ENCODE assay signal across 9 cellular contexts in the genomic region with DNA sequence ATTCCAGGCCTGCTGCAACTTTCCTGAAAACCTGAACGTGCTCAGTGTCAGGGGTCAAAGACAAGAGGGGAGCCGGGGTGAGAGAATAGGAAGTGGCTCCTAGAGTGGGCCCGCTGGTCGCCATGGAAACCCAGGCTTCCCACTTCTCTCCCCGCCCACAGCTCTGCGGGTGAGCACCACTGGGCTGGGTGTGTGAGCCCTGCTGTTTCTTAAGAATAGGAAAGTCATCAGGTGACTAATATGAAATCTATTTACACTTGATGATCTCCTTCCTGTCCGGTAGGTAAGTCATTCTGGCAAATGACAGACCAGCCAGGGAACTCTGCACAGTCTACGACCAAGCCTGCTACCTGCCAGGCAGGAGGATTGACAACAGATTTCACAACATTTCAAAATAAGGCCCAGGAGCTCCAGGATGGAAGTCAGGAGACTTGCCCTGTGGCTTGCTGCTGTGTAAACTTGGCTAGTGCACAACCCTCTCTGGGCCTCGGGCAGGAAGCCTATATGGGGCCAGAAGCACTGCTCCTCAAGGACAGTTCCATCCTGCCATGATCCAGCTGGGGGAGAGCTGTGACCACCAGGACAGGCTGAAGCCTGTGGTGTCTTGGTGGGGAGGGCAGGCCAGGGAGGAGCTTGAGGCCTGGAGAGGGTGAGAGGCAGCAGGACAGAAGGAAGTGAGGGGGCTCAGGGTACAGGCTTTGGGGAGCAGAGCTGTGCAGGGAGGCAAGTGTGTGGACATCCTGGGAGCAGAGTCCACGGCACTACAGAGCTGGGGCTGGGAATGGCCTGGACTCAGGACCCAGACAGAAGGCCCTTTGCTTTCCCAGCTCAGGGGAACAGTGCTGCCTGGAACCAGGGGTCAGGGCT.
DNase-seq lines count a peak whose midpoint lies in the region; ATAC-seq, FAIRE-seq and TF ChIP-seq lines count a peak whose summit lies in the region.
"Had no signal": no experiment of that assay in that cellular context is flagged by ENCODE, and none has a peak within 500 bp of the region (broad histone marks: within the 10 kb centered on the region; RNA-seq: fewer than 3 reads in every experiment).

No MANE protein-coding gene starts in this region.

- no peaks in the 10 kb centered on the region for H3K9me2 ChIP-seq in OCI-LY7 (ENCODE audit: insufficient read depth, low read length)

- H2AFZ ChIP-seq in OCI-LY7 (ENCODE audit: low read length) (no peak overlapping the region), K562 (ENCODE audit: low read depth, low read length) (no peak overlapping the region)

- no peak for TF ChIP-seq RAD21 in K562 (CRISPR knock-in tag; conservative IDR thresholded peaks at IDR 0.05 in 1 of 2, IDR thresholded peaks at IDR 0.05 in 1 of 2)

- CTCF ChIA-PET in AG04450 (lab: Charles Lee) (interaction anchor here (1.0 kb wide), 1 partner anchor 58 kb away, joined by 3 read pairs; no protein-coding TSS in a partner anchor), OCI-LY7 (lab: Charles Lee; ENCODE audit: unreplicated experiment) (no interaction called here), K562 (lab: Yijun Ruan, JAX; ENCODE audit: low intra/inter-chr PET ratio) (no interaction called here)

- peak overlapping the region in 1 of 2 experiments; percentile 86; a peak in 2 of 4 replicates for H3K9ac ChIP-seq in K562 (ENCODE audit: insufficient read depth in 1 of 2, low read depth in 2 of 2, low read length in 2 of 2)

- ATAC-seq in GM18870 (IDR thresholded peaks at IDR 0.05; ENCODE audit: unreplicated experiment) (peak; percentile 83), HG03064 (IDR thresholded peaks at IDR 0.05; ENCODE audit: low read depth, unreplicated experiment) (peak; percentile 64), K562 (peak; percentile 63), left colon (peak; percentile 40)

- no peak for TF ChIP-seq POLR2A in K562 (conservative IDR thresholded peaks at IDR 0.05)

- TF ChIP-seq CTCF in AG04450 (IDR thresholded peaks at IDR 0.05; ENCODE audit: low read depth, low read length) = no peak
- TF ChIP-seq CTCF in OCI-LY7 (conservative IDR thresholded peaks at IDR 0.05; ENCODE audit: low read length) = no peak
- no peak for TF ChIP-seq CTCF in K562 (IDR thresholded peaks at IDR 0.05 in 2 of 3, conservative IDR thresholded peaks at IDR 0.05 in 1 of 3; ENCODE audit: insufficient read depth in 2 of 3, low read depth in 1 of 3, low read length in 3 of 3)

- H3K79me2 ChIP-seq in OCI-LY7 (ENCODE audit: insufficient read depth, low read depth, low read length) (no peaks in the 10 kb centered on the region), K562 (ENCODE audit: control insufficient read depth, insufficient read depth, low read length) (no peaks in the 10 kb centered on the region)

- WGBS in K562 (ENCODE audit: insufficient coverage, low coverage, missing lambda C conversion rate) = 32% methylated on average over 10 of the region's 10 CpGs

- H3K9me3 ChIP-seq in AG04450 (ENCODE audit: control insufficient read depth, insufficient read depth, low read length) = no peaks in the 10 kb centered on the region
- H3K9me3 ChIP-seq in OCI-LY7 (ENCODE audit: low read length) = no peaks in the 10 kb centered on the region
- no peaks in the 10 kb centered on the region for H3K9me3 ChIP-seq in K562 (replicated peaks; ENCODE audit: control insufficient read depth, insufficient read depth, low read depth, low read length)
- H3K9me3 ChIP-seq: HAP-1 had no signal

- H3K27me3 ChIP-seq in AG04450 (ENCODE audit: control insufficient read depth, insufficient read depth, low read length) = no peaks in the 10 kb centered on the region
- H3K27me3 ChIP-seq in K562 (ENCODE audit: control insufficient read depth in 2 of 2, insufficient read depth in 2 of 2, low read length in 2 of 2) = no peaks in the 10 kb centered on the region

- peak; percentile 15 for FAIRE-seq in K562 (lab: Jason Lieb, UNC)

- H3K4me2 ChIP-seq in OCI-LY7 (ENCODE audit: low read length) (no peak overlapping the region), K562 (ENCODE audit: insufficient read depth, low read length) (peak overlapping the region; percentile 8; the same call in 1 of the 2 replicates)

- no peak overlapping the region for H3K4me3 ChIP-seq in AG04450 (ENCODE audit: low read depth, low read length)
- no peak overlapping the region for H3K4me3 ChIP-seq in OCI-LY7 (ENCODE audit: low read depth, low read length, poor library complexity, severe bottlenecking)
- no peak overlapping the region for H3K4me3 ChIP-seq in K562
- H3K4me3 ChIP-seq: HAP-1 had no signal

- DNase-seq in AG04450 (ENCODE audit: low read depth, low spot score) (peak; percentile 56), OCI-LY7 (ENCODE audit: low spot score) (peak; percentile 7), K562 (ENCODE audit: extremely low read depth in 1 of 4, low spot score in 3 of 4) (peak; percentile 53 to 75 (median 68)), left colon (peak; percentile 45 to 46), NCI-H526 (lab: John Stamatoyannopoulos, UW) (no peak)
- DNase-seq in stimulated activated CD8-positive, alpha-beta memory T cell treated with anti-CD3 and anti-CD28 coated beads, Interleukin-4, amount 100 ng/mL, for 24 hours (ENCODE audit: low read depth) = peak; percentile 67

- no peaks in the 10 kb centered on the region for H4K20me1 ChIP-seq in OCI-LY7 (ENCODE audit: insufficient read depth, low read length)
- H4K20me1 ChIP-seq in K562 (replicated peaks; ENCODE audit: control insufficient read depth, insufficient read depth, low read length) = peaks cover 12% of the 10 kb centered on the region

- H3K27ac ChIP-seq in AG04450 (ENCODE audit: low read depth, low read length) (peak overlapping the region; percentile 90), OCI-LY7 (ENCODE audit: low read depth, low read length, poor library complexity, severe bottlenecking) (no peak overlapping the region), K562 (ENCODE audit: extremely low read depth, low read depth, low read length) (no peak overlapping the region; the same call in 2 of the 3 replicates)

- H3K4me1 ChIP-seq in OCI-LY7 (ENCODE audit: insufficient read depth, low read length, poor library complexity, severe bottlenecking) (no peaks in the 10 kb centered on the region), K562 (replicated peaks in 1 of 2; ENCODE audit: control insufficient read depth in 2 of 2, insufficient read depth in 2 of 2, low read length in 2 of 2) (peaks cover 15 to 17% of the 10 kb centered on the region in 2 experiments)
- H3K4me1 ChIP-seq: HAP-1 had no signal

- intact Hi-C loops in OCI-LY7 (cut with micrococcal nuclease; ENCODE audit: unreplicated experiment) = no loop called here
- intact Hi-C loops in K562 (cut with micrococcal nuclease) = no loop called here
- intact Hi-C loops in left colon (cut with DNase I, micrococcal nuclease) = no loop called here

- no peak for TF ChIP-seq EP300 in K562 (IDR thresholded peaks at IDR 0.05; ENCODE audit: low read length)

- BruUV-seq in OCI-LY7 (replicated peaks; lab: Mats Ljungman, UMichigan) (no TSS peak), K562 (replicated peaks; lab: Mats Ljungman, UMichigan) (no TSS peak)

- H3K9me1 ChIP-seq in K562 (ENCODE audit: control insufficient read depth, insufficient read depth, low read length) = peaks cover 6% of the 10 kb centered on the region

- no peaks in the 10 kb centered on the region for H3K36me3 ChIP-seq in OCI-LY7 (ENCODE audit: insufficient read depth, low read length)
- H3K36me3 ChIP-seq in K562 (ENCODE audit: control insufficient read depth, insufficient read depth, low read length) = peaks cover 4% of the 10 kb centered on the region; the same call in 1 of the 3 replicates

- in situ Hi-C loops in K562 (cut with MboI) = no loop called here

- POLR2A ChIA-PET in AG04450 (lab: Yijun Ruan, JAX) (interaction anchor here (0.9 to 1.9 kb wide), 5 partner anchors 8 to 29 kb away, joined by 3 to 10 read pairs (median 5); no protein-coding TSS in a partner anchor), OCI-LY7 (lab: Charles Lee) (interaction anchor here (0.5 kb wide), 1 partner anchor 123 kb away, joined by 3 read pairs; no protein-coding TSS in a partner anchor), K562 (lab: Yijun Ruan, JAX) (interaction anchor here (0.5 to 1.2 kb wide), 7 partner anchors 10 to 73 kb away, joined by 3 to 6 read pairs (median 3); no protein-coding TSS in a partner anchor)

TF ChIP-seq in K562, 482 proteins besides CTCF, POLR2A, EP300 and RAD21 (continues in another document):
- TF ChIP-seq JUND (IDR thresholded peaks at IDR 0.05; ENCODE audit: borderline replicate concordance, low read depth, low read length) (peak; percentile 6; the same call in 1 of the 2 replicates), JUND (tag; IDR thresholded peaks at IDR 0.05; ENCODE audit: borderline replicate concordance, low read depth, low read length) (no peak), CEBPB (tag; IDR thresholded peaks at IDR 0.05) (peak; percentile 83), NEUROD1 (IDR thresholded peaks at IDR 0.05; ENCODE audit: borderline replicate concordance, low read depth, low read length, partially characterized antibody) (peak; percentile 20), LEF1 (IDR thresholded peaks at IDR 0.05) (no peak), NR2C2 (CRISPR knock-in tag; IDR thresholded peaks at IDR 0.05) (no peak), NR2C2 (tag; IDR thresholded peaks at IDR 0.05) (peak; percentile 36; the same call in 1 of the 2 replicates), RFX1 (IDR thresholded peaks at IDR 0.05) (peak; percentile 91), MEIS2 (IDR thresholded peaks at IDR 0.05; ENCODE audit: partially characterized antibody) (peak; percentile 26), ARNT (IDR thresholded peaks at IDR 0.05) (no peak), FOSL1 (tag; conservative IDR thresholded peaks at IDR 0.05) (peak; percentile 78), NFIC (IDR thresholded peaks at IDR 0.05) (no peak), RBM25 (IDR thresholded peaks at IDR 0.05; ENCODE audit: low read depth, low read length, severe bottlenecking) (peak; percentile 58), EGR1 (conservative IDR thresholded peaks at IDR 0.05) (peak; percentile 65), BCOR (IDR thresholded peaks at IDR 0.05) (peak; percentile 68; the same call in 1 of the 2 replicates), ZFP36 (IDR thresholded peaks at IDR 0.05; ENCODE audit: low read depth, low read length, partially characterized antibody) (peak; percentile 88)
- TF ChIP-seq, protein P1, sequence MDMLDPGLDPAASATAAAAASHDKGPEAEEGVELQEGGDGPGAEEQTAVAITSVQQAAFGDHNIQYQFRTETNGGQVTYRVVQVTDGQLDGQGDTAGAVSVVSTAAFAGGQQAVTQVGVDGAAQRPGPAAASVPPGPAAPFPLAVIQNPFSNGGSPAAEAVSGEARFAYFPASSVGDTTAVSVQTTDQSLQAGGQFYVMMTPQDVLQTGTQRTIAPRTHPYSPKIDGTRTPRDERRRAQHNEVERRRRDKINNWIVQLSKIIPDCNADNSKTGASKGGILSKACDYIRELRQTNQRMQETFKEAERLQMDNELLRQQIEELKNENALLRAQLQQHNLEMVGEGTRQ (CRISPR knock-in tag; IDR thresholded peaks at IDR 0.05) = no peak
- TF ChIP-seq, protein P2, sequence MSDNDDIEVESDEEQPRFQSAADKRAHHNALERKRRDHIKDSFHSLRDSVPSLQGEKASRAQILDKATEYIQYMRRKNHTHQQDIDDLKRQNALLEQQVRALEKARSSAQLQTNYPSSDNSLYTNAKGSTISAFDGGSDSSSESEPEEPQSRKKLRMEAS (CRISPR knock-in tag; IDR thresholded peaks at IDR 0.05) = peak; percentile 7; the same call in 1 of the 2 replicates

Comparison
In these comparisons a context has a peak if more than half of its experiments do, and no peak if none do; other contexts are left out.
1. DNase-seq: peak in AG04450 (single experiment), OCI-LY7 (single experiment), K562 (4 of 4), left colon (2 of 2) and stimulated activated CD8-positive, alpha-beta memory T cell treated with anti-CD3 and anti-CD28 coated beads, Interleukin-4, amount 100 ng/mL, for 24 hours (single experiment); none in NCI-H526 (0 of 2).
2. Peak in every context shown above with its lines, with median percentiles within 50 percentile points of each other: ATAC-seq.